Comparison of ENCODE assay signal across 8 cellular contexts in the genomic region with DNA sequence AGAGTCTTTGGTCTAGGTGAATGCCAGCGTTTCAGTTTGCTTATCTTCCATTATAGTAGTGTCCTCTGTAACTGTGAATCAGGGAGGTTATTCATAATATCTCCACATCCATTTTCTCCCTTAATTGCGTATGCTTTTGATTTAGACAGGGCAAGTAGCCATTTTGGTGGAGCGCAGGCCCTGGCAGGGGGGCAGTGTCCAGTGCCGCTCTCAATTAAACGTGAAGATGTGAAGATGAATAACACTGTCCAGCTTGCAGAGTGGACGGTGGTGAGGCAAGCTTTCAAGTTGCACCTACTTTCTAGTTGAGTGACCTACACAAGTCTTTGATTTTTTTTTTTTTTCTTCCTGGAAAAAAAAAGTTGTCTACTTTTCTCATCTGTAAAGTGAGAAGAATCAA. TPM values are rescaled to one million over a fixed set of nuclear protein-coding genes. Genes with fewer than 3 reads are reported as not detected.
DNase-seq lines count a peak whose midpoint lies in the region; ATAC-seq and TF ChIP-seq lines count a peak whose summit lies in the region.

No MANE protein-coding gene starts in this region.

- peak overlapping the region; percentile 66 for H3K4me3 ChIP-seq in adipocyte (ENCODE audit: low read length)
- H3K4me3 ChIP-seq in left lung: peak overlapping the region in 1 of 2 donors; percentile 95
- peak overlapping the region; percentile 92 for H3K4me3 ChIP-seq in suprapubic skin

- H3K36me3 ChIP-seq in adipocyte (ENCODE audit: control insufficient read depth, insufficient read depth, low read length, severe bottlenecking) (peaks cover 7% of the 10 kb centered on the region), left lung (no peaks in the 10 kb centered on the region), suprapubic skin (no peaks in the 10 kb centered on the region)

- TF ChIP-seq POLR2A in suprapubic skin (IDR thresholded peaks at IDR 0.05): no peak

- H3K9ac ChIP-seq in adipocyte (ENCODE audit: low read length): peak overlapping the region; percentile 83

- H3K27me3 ChIP-seq in adipocyte (replicated peaks; ENCODE audit: control insufficient read depth, insufficient read depth, low read length): no peaks in the 10 kb centered on the region
- no peaks in the 10 kb centered on the region for H3K27me3 ChIP-seq in left lung
- no peaks in the 10 kb centered on the region for H3K27me3 ChIP-seq in suprapubic skin

- ATAC-seq in left lung (no peak), GM21619 (IDR thresholded peaks at IDR 0.05; ENCODE audit: unreplicated experiment) (no peak)

- WGBS in suprapubic skin: 46% methylated on average over 6 of the region's 6 CpGs

- peak overlapping the region; percentile 95 for H3K4me3 Mint-ChIP-seq in T-helper 2 cell treated with Interferon-gamma antibody and Interleukin-4, amounts not matched to agents 5 μg/mL and 100 μg/mL, for 36 hours

- no peaks in the 10 kb centered on the region for H3K9me3 Mint-ChIP-seq in T-helper 2 cell treated with Interferon-gamma antibody and Interleukin-4, amounts not matched to agents 5 μg/mL and 100 μg/mL, for 36 hours

- no peaks in the 10 kb centered on the region for H3K9me3 ChIP-seq in adipocyte (ENCODE audit: control insufficient read depth, low read length)
- H3K9me3 ChIP-seq in left lung: no peaks in the 10 kb centered on the region
- no peaks in the 10 kb centered on the region for H3K9me3 ChIP-seq in suprapubic skin

- peak overlapping the region; percentile 88 for H3K27ac Mint-ChIP-seq in T-helper 2 cell treated with Interferon-gamma antibody and Interleukin-4, amounts not matched to agents 5 μg/mL and 100 μg/mL, for 36 hours

- H3K4me1 Mint-ChIP-seq in T-helper 2 cell treated with Interferon-gamma antibody and Interleukin-4, amounts not matched to agents 5 μg/mL and 100 μg/mL, for 36 hours (ENCODE audit: low read depth): peaks cover 73% of the 10 kb centered on the region

- H3K36me3 Mint-ChIP-seq in T-helper 2 cell treated with Interferon-gamma antibody and Interleukin-4, amounts not matched to agents 5 μg/mL and 100 μg/mL, for 36 hours (ENCODE audit: low read depth): peaks cover 58% of the 10 kb centered on the region

- TF ChIP-seq CTCF in left lung (IDR thresholded peaks at IDR 0.05) (no peak), suprapubic skin (IDR thresholded peaks at IDR 0.05) (no peak)

- TF ChIP-seq EP300 in suprapubic skin (IDR thresholded peaks at IDR 0.05): no peak

- H3K4me1 ChIP-seq in adipocyte (ENCODE audit: control insufficient read depth, insufficient read depth, low read length): peaks cover 74% of the 10 kb centered on the region
- peaks cover 75 to 85% of the 10 kb centered on the region in 2 donors for H3K4me1 ChIP-seq in left lung
- peaks cover 86% of the 10 kb centered on the region for H3K4me1 ChIP-seq in suprapubic skin

- H3K27me3 Mint-ChIP-seq in T-helper 2 cell treated with Interferon-gamma antibody and Interleukin-4, amounts not matched to agents 5 μg/mL and 100 μg/mL, for 36 hours (ENCODE audit: low read depth): no peaks in the 10 kb centered on the region

- intact Hi-C loops in left lung (cut with DNase I): loop anchor here in 1 of 2 donors (5.0 kb wide), 1 partner anchor 34 kb away; no protein-coding TSS in a partner anchor

- H3K27ac ChIP-seq in left lung (peak overlapping the region; percentile 77 to 98), suprapubic skin (peak overlapping the region; percentile 88)

- DNase-seq in T-helper 2 cell treated with Interferon-gamma antibody and Interleukin-4, amounts not matched to agents 5 μg/mL and 100 μg/mL, for 36 hours (ENCODE audit: low spot score): no peak
- DNase-seq in T-helper 2 cell: no peak
- DNase-seq in adipocyte (ENCODE audit: low read depth): no peak
- no peak for DNase-seq in left lung
- DNase-seq in suprapubic skin (ENCODE audit: low spot score in 2 of 2): no peak
- no peak for DNase-seq in activated effector memory CD4-positive, alpha-beta T cell treated with anti-CD3 and anti-CD28 coated beads, Interleukin-2, amount 50 U/mL, for 16 hours
- DNase-seq in SKM-1 (lab: John Stamatoyannopoulos, UW; ENCODE audit: unreplicated experiment): no peak

RNA-seq across cellular contexts. Expression of gene TSPAN14, which starts 4.5 kb away (rescaled TPM):
- total RNA-seq in left lung: 100 to 1,000 TPM; 116 to 158 TPM
- 100 to 1,000 TPM in 3 of 4 donors, 10 to 100 TPM in 1; 99.7 to 145 (median 122) TPM for total RNA-seq in suprapubic skin

RNA-seq across cellular contexts. Expression of gene PRXL2A, which starts 50.3 kb away (rescaled TPM):
- 10 to 100 TPM; 46.2 to 50.1 TPM for total RNA-seq in left lung
- total RNA-seq in suprapubic skin: 100 to 1,000 TPM in 3 of 4 donors, 10 to 100 TPM in 1; 91.0 to 106 (median 105) TPM
